ENCODE assay signal across 8 cellular contexts in genomic region chr6:40999498-41000070, GRCh38. TPM values are rescaled to one million over a fixed set of nuclear protein-coding genes. Genes with fewer than 3 reads are reported as not detected.
A peak's percentile ranks its signal among the peaks of the same experiment; 100 is the strongest.
DNase-seq lines count a peak whose midpoint lies in the region; ATAC-seq, FAIRE-seq and TF ChIP-seq lines count a peak whose summit lies in the region.
"Had no signal": no experiment of that assay in that cellular context is flagged by ENCODE, and none has a peak within 500 bp of the region (broad histone marks: within the 10 kb centered on the region; RNA-seq: fewer than 3 reads in every experiment).

No MANE protein-coding gene starts in this region.

- POLR2A ChIA-PET in activated B cell treated with CpG ODN at 0.5 μM for 24 hours (lab: Charles Lee) = no interaction called here

- H3K4me1 Mint-ChIP-seq in activated B cell treated with CpG ODN at 0.5 μM for 24 hours = no peaks in the 10 kb centered on the region
- H3K4me1 Mint-ChIP-seq: natural killer cell had no signal

- H3K27ac Mint-ChIP-seq in activated B cell treated with CpG ODN at 0.5 μM for 24 hours = no peak overlapping the region
- H3K27ac Mint-ChIP-seq: natural killer cell had no signal

- CTCF ChIA-PET in activated B cell treated with CpG ODN at 0.5 μM for 24 hours (lab: Charles Lee) = interaction anchor here (0.6 kb wide), 1 partner anchor 29 kb away, joined by 3 read pairs; no protein-coding TSS in a partner anchor

- H3K9me3 Mint-ChIP-seq in activated B cell treated with CpG ODN at 0.5 μM for 24 hours = no peaks in the 10 kb centered on the region
- H3K9me3 Mint-ChIP-seq: natural killer cell had no signal

- H3K27me3 Mint-ChIP-seq in activated B cell treated with CpG ODN at 0.5 μM for 24 hours = peaks cover 39% of the 10 kb centered on the region

- no peak overlapping the region for H3K4me3 Mint-ChIP-seq in activated B cell treated with CpG ODN at 0.5 μM for 24 hours
- H3K4me3 Mint-ChIP-seq: natural killer cell had no signal

- intact Hi-C loops in activated B cell treated with CpG ODN at 0.5 μM for 24 hours (cut with micrococcal nuclease) = no loop called here

- H3K36me3 Mint-ChIP-seq in activated B cell treated with CpG ODN at 0.5 μM for 24 hours (ENCODE audit: low read depth) = no peaks in the 10 kb centered on the region
- H3K36me3 Mint-ChIP-seq: natural killer cell had no signal

- TF ChIP-seq CTCF in activated B cell treated with CpG ODN at 0.5 μM for 24 hours (IDR thresholded peaks at IDR 0.05) = no peak

- peak; percentile 13 for DNase-seq in GF-D8 (lab: John Stamatoyannopoulos, UW)
- DNase-seq in HuH-7 (ENCODE audit: low spot score) = peak; percentile 61
- no peak for DNase-seq in activated B cell treated with CpG ODN at 0.5 μM for 24 hours
- DNase-seq in iPS-NIHi7 (ENCODE audit: extremely low spot score) = peak; percentile 87
- DNase-seq in ureter (ENCODE audit: low spot score) = peak; percentile 52
- DNase-seq in GM12892 (ENCODE audit: insufficient read length) = no peak
- DNase-seq in activated gamma-delta T cell (lab: John Stamatoyannopoulos, UW) = no peak
- DNase-seq: natural killer cell had no signal

- peak; percentile 31 for ATAC-seq in activated B cell treated with CpG ODN at 0.5 μM for 24 hours (ENCODE audit: low read depth)

- no peak for TF ChIP-seq POLR2A in GM12892 (IDR thresholded peaks at IDR 0.05; ENCODE audit: low read depth, low read length)

- no peak for FAIRE-seq in GM12892 (lab: Jason Lieb, UNC)

RNA-seq across cellular contexts. Expression of gene UNC5CL, which starts 39.4 kb away (rescaled TPM):
- total RNA-seq in activated B cell treated with CpG ODN at 0.5 μM for 24 hours (1.7 and 2.2 TPM in 2 replicates), ureter (1.6 TPM)
- polyA plus RNA-seq in GM12892 (2012; ENCODE audit: missing spikeins) = 0.85 TPM

RNA-seq across cellular contexts. Expression of gene TSPO2, which starts 42.7 kb away (rescaled TPM):
- total RNA-seq in activated B cell treated with CpG ODN at 0.5 μM for 24 hours (not detected in 2 replicates), ureter (not detected)
- polyA plus RNA-seq in GM12892 (2012; ENCODE audit: missing spikeins) = not detected
- total RNA-seq: natural killer cell had no signal

RNA-seq across cellular contexts. Expression of gene APOBEC2, which starts 53.4 kb away (rescaled TPM):
- not detected in 2 replicates for total RNA-seq in activated B cell treated with CpG ODN at 0.5 μM for 24 hours
- total RNA-seq in ureter = 0.57 TPM
- polyA plus RNA-seq in GM12892 (2012; ENCODE audit: missing spikeins) = 0.78 TPM
- total RNA-seq: natural killer cell had no signal

Comparison
In these comparisons a context has a peak if more than half of its experiments do, and no peak if none do; other contexts are left out.
1. DNase-seq: peak in GF-D8 (single experiment), HuH-7 (single experiment), iPS-NIHi7 (single experiment) and ureter (single experiment); none in activated B cell treated with CpG ODN at 0.5 μM for 24 hours (single experiment), GM12892 (single experiment) and activated gamma-delta T cell (single experiment).